In genomic region chr10:88981435-88981834, GRCh38 we compare ENCODE assay signal across 26 cellular contexts. TPM values are rescaled to one million over a fixed set of nuclear protein-coding genes. Genes with fewer than 3 reads are reported as not detected.
DNase-seq lines count a peak whose midpoint lies in the region; ATAC-seq and TF ChIP-seq lines count a peak whose summit lies in the region.
"Had no signal": no experiment of that assay in that cellular context is flagged by ENCODE, and none has a peak within 500 bp of the region (broad histone marks: within the 10 kb centered on the region; RNA-seq: fewer than 3 reads in every experiment).

No MANE protein-coding gene starts in this region.

- no peaks in the 10 kb centered on the region for H3K27me3 ChIP-seq in ascending aorta
- H3K27me3 ChIP-seq in muscle layer of colon (ENCODE audit: control insufficient read depth in 1 of 2, insufficient read depth in 2 of 2, low read length in 2 of 2), result no peaks in the 10 kb centered on the region
- H3K27me3 ChIP-seq in stomach, result no peaks in the 10 kb centered on the region

- CTCF ChIA-PET in Calu3 (lab: Charles Lee), result interaction anchor here (1.4 kb wide), 1 partner anchor 47 kb away, joined by 4 read pairs; no protein-coding TSS in a partner anchor

- no peak for DNase-seq in Calu3
- DNase-seq in ascending aorta (ENCODE audit: low spot score in 2 of 2), result no peak
- DNase-seq in stomach, result no peak
- DNase-seq in type B pancreatic cell (ENCODE audit: extremely low spot score, unreplicated experiment), result no peak
- DNase-seq in pons (ENCODE audit: low spot score), result no peak
- no peak for DNase-seq in SK-N-DZ (ENCODE audit: low spot score)
- DNase-seq: activated CD4-positive, alpha-beta T cell treated with anti-CD3 and anti-CD28 coated beads, Interleukin-2, amount 10 ng/mL, durations not matched to agents 7 days and 5 days; activated CD8-positive, alpha-beta memory T cell treated with anti-CD3 and anti-CD28 coated beads, Interleukin-2, amount 10 ng/mL, durations not matched to agents 7 days and 5 days; activated naive CD4-positive, alpha-beta T cell treated with anti-CD3 and anti-CD28 coated beads, Interleukin-2, amount 50 U/mL, for 16 hours; anterior cingulate cortex; EL; foreskin melanocyte; HFFc6; kidney; NCI-H1092 treated with DMSO at 0.1 percent for 48 hours; NCI-H2029 treated with DMSO at 0.1 percent for 48 hours; NCI-H345; PC-9; SIG-M5; T-helper 2 cell had no signal

- BruUV-seq in Calu3 (replicated peaks; lab: Mats Ljungman, UMichigan), result no TSS peak

- ATAC-seq in HG02678 (IDR thresholded peaks at IDR 0.05; ENCODE audit: unreplicated experiment), result no peak
- ATAC-seq: activated CD8-positive, alpha-beta memory T cell treated with anti-CD3 and anti-CD28 coated beads, Interleukin-2, amount 10 ng/mL, durations not matched to agents 7 days and 5 days had no signal

- TF ChIP-seq CTCF in Calu3 (IDR thresholded peaks at IDR 0.05; ENCODE audit: unreplicated experiment) (no peak), ascending aorta (IDR thresholded peaks at IDR 0.05) (no peak), stomach (IDR thresholded peaks at IDR 0.05) (no peak), type B pancreatic cell (conservative IDR thresholded peaks at IDR 0.05) (no peak)

- no peak for TF ChIP-seq EP300 in stomach (IDR thresholded peaks at IDR 0.05)

- H3K36me3 Mint-ChIP-seq in Calu3 (ENCODE audit: insufficient read depth, unreplicated experiment) (no peaks in the 10 kb centered on the region), type B pancreatic cell (no peaks in the 10 kb centered on the region)

- H3K27ac Mint-ChIP-seq in Calu3 (ENCODE audit: unreplicated experiment) (peak overlapping the region; percentile 23), type B pancreatic cell (no peak overlapping the region)
- H3K27ac Mint-ChIP-seq: activated CD4-positive, alpha-beta T cell treated with anti-CD3 and anti-CD28 coated beads, Interleukin-2, amount 10 ng/mL, durations not matched to agents 7 days and 5 days; activated CD8-positive, alpha-beta memory T cell treated with anti-CD3 and anti-CD28 coated beads, Interleukin-2, amount 10 ng/mL, durations not matched to agents 7 days and 5 days; HFFc6; stimulated activated naive CD8-positive, alpha-beta T cell treated with anti-CD3 and anti-CD28 coated beads, Interleukin-15, Interleukin-2, amounts not matched to agents 100 ng/mL and 50 ng/mL, for 24 hours had no signal

- no peaks in the 10 kb centered on the region for H3K36me3 ChIP-seq in ascending aorta
- H3K36me3 ChIP-seq in muscle layer of colon (ENCODE audit: insufficient read depth, low read length), result no peaks in the 10 kb centered on the region
- H3K36me3 ChIP-seq in stomach, result no peaks in the 10 kb centered on the region

- peak overlapping the region; percentile 93 to 94 for H3K27ac ChIP-seq in ascending aorta
- peak overlapping the region; percentile 67 for H3K27ac ChIP-seq in muscle layer of colon (ENCODE audit: low read depth, low read length)
- peak overlapping the region in 4 of 5 donors; percentile 72 to 84 (median 75) for H3K27ac ChIP-seq in stomach
- H3K27ac ChIP-seq: C4-2B, HL-60, PC-9 had no signal

- H3K4me1 ChIP-seq in ascending aorta (peaks cover 10 to 62% of the 10 kb centered on the region in 2 donors), muscle layer of colon (ENCODE audit: insufficient read depth, low read length) (peaks cover 69% of the 10 kb centered on the region), stomach (peaks cover 0 to 68% (median 47%) of the 10 kb centered on the region in 4 donors)

- H3K9me3 Mint-ChIP-seq in Calu3 (ENCODE audit: low read depth, unreplicated experiment) (no peaks in the 10 kb centered on the region), type B pancreatic cell (no peaks in the 10 kb centered on the region)
- H3K9me3 Mint-ChIP-seq: HFFc6, neural crest cell had no signal

- peak overlapping the region; percentile 50 for H3K9ac ChIP-seq in muscle layer of colon (ENCODE audit: low read length)

- 67 to 80% (median 74%) methylated on average over 5 of the region's 5 CpGs for WGBS in stomach, 5 donors

- H3K4me3 ChIP-seq in ascending aorta, result peak overlapping the region; percentile 2 to 50
- no peak overlapping the region for H3K4me3 ChIP-seq in muscle layer of colon (ENCODE audit: low read depth in 1 of 2, low read length in 2 of 2)
- H3K4me3 ChIP-seq in stomach, result no peak overlapping the region
- H3K4me3 ChIP-seq: PC-9 had no signal

- no peaks in the 10 kb centered on the region for H3K9me3 ChIP-seq in ascending aorta
- no peaks in the 10 kb centered on the region for H3K9me3 ChIP-seq in muscle layer of colon (ENCODE audit: low read length)
- H3K9me3 ChIP-seq in stomach, result no peaks in the 10 kb centered on the region

- H3K4me1 Mint-ChIP-seq in Calu3 (ENCODE audit: low read depth, unreplicated experiment), result peaks cover 25% of the 10 kb centered on the region
- peaks cover 21% of the 10 kb centered on the region for H3K4me1 Mint-ChIP-seq in type B pancreatic cell (ENCODE audit: unreplicated experiment)

- TF ChIP-seq POLR2A in stomach (IDR thresholded peaks at IDR 0.05), result no peak

- intact Hi-C loops in Calu3 (cut with micrococcal nuclease; ENCODE audit: unreplicated experiment), result no loop called here
- intact Hi-C loops in ascending aorta (cut with DNase I), result no loop called here
- intact Hi-C loops in stomach (cut with DNase I; ENCODE audit: low total_unique reads), result loop anchor here (5.0 kb wide), 1 partner anchor 39 kb away; no protein-coding TSS in a partner anchor

- H3K27me3 Mint-ChIP-seq in Calu3 (ENCODE audit: unreplicated experiment) (no peaks in the 10 kb centered on the region), type B pancreatic cell (no peaks in the 10 kb centered on the region)
- H3K27me3 Mint-ChIP-seq: activated CD4-positive, alpha-beta T cell treated with anti-CD3 and anti-CD28 coated beads, Interleukin-2, amount 10 ng/mL, durations not matched to agents 7 days and 5 days; activated CD8-positive, alpha-beta memory T cell treated with anti-CD3 and anti-CD28 coated beads, Interleukin-2, amount 10 ng/mL, durations not matched to agents 7 days and 5 days; stimulated activated naive CD8-positive, alpha-beta T cell treated with anti-CD3 and anti-CD28 coated beads, Interleukin-15, Interleukin-2, amounts not matched to agents 100 ng/mL and 50 ng/mL, for 24 hours had no signal

- H3K4me3 Mint-ChIP-seq in Calu3 (ENCODE audit: low read depth, unreplicated experiment), result no peak overlapping the region
- H3K4me3 Mint-ChIP-seq in type B pancreatic cell, result no peak overlapping the region
- H3K4me3 Mint-ChIP-seq: activated CD4-positive, alpha-beta T cell treated with anti-CD3 and anti-CD28 coated beads, Interleukin-2, amount 10 ng/mL, durations not matched to agents 7 days and 5 days; activated CD8-positive, alpha-beta memory T cell treated with anti-CD3 and anti-CD28 coated beads, Interleukin-2, amount 10 ng/mL, durations not matched to agents 7 days and 5 days; HFFc6; neural crest cell; stimulated activated naive CD8-positive, alpha-beta T cell treated with anti-CD3 and anti-CD28 coated beads, Interleukin-15, Interleukin-2, amounts not matched to agents 100 ng/mL and 50 ng/mL, for 24 hours had no signal

RNA-seq across cellular contexts. Expression of gene FAS, which starts 9.2 kb away (rescaled TPM):
- total RNA-seq in Calu3 (2022) (3.1 and 5.5 TPM in 2 replicates), ascending aorta (10.5 TPM), stomach (100 to 1,000 TPM in 1 of 5 donors, 10 to 100 TPM in 3, not detected in 1; 19.3 to 107 (median 46.2) TPM), type B pancreatic cell (ENCODE audit: low replicate concordance) (8.1 and 9.2 TPM in 2 replicates)
- 1 to 10 TPM; 5.0 to 8.4 (median 5.6) TPM for polyA plus RNA-seq in stomach
- polyA plus RNA-seq in SK-N-DZ (2014; cell fraction: cytosol; rRNA removed), result 0.22 and 1.0 TPM in 2 replicates
- 0.96 and 2.4 TPM in 2 replicates for polyA plus RNA-seq in SK-N-DZ (2014; cell fraction: nucleus; rRNA removed)

RNA-seq across cellular contexts. Expression of gene ACTA2, which starts 28.9 kb away (rescaled TPM):
- total RNA-seq in Calu3 (2022) (1.0 and 1.1 TPM in 2 replicates), ascending aorta (5,316 TPM), stomach (1,000 to 10,000 TPM in 3 of 5 donors, 100 to 1,000 TPM in 2; 662 to 3,169 (median 1,551) TPM), type B pancreatic cell (ENCODE audit: low replicate concordance) (38.1 and 76.5 TPM in 2 replicates)
- polyA plus RNA-seq in stomach, result 1,000 to 10,000 TPM in 1 of 3 donors, 100 to 1,000 TPM in 2; 233 to 1,186 (median 339) TPM
- not detected in 2 replicates for polyA plus RNA-seq in SK-N-DZ (2014; cell fraction: cytosol; rRNA removed)
- not detected in 2 replicates for polyA plus RNA-seq in SK-N-DZ (2014; cell fraction: nucleus; rRNA removed)

Comparison
In these comparisons a context has a peak if more than half of its experiments do, and no peak if none do; other contexts are left out.
1. H3K4me3 ChIP-seq: peak in ascending aorta (2 of 2); none in muscle layer of colon (0 of 2) and stomach (0 of 4).
2. RNA of gene ACTA2, which starts 28.9 kb away (total RNA-seq): 5,316 TPM in ascending aorta (single experiment), 662 to 3,169 TPM in stomach and 38.1 to 76.5 TPM in type B pancreatic cell; 1.0 to 1.1 TPM in Calu3; every median in the first group is over 10 times any median in the second.
3. Peak in every context shown above with its lines, with median percentiles within 50 percentile points of each other: H3K27ac ChIP-seq.